1 cellular context compared by ENCODE assay signal in the genomic region with DNA sequence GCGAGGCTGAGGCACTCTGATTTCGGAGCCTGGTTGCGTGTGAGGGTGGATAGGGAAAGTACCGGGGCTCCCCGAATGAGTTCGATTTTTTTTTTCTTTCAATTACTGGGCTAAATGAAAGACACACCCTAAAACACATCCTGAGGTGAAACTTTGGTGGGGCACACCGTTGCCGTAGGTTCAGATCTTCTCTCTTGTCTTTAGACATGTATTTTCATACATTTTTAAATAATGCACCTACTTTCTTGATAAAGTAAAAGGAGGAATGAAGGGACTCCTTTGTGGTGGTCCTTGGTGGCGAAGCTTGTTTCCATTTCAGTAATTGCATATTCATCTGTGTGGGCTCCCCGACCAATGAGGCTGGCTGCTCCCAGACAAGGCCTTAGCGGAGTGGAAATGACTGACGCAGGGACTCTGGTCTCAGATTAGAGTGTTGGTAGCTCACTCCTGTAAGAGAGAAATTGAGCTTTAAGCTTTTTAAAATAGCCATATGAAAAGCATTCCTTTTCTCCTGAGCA.
TF ChIP-seq lines count a peak whose summit lies in the region.

No MANE protein-coding gene starts in this region.

TF ChIP-seq in IMR-90, 13 proteins besides CTCF, POLR2A, EP300 and RAD21:
- peak; percentile 1; the same call in 1 of the 2 replicates for TF ChIP-seq CHD1 (IDR thresholded peaks at IDR 0.05; ENCODE audit: low read depth, low read length)
- TF ChIP-seq MAZ (IDR thresholded peaks at IDR 0.05; ENCODE audit: borderline replicate concordance, low read depth, low read length) = 0 out of 2 replicates have a peak, but pooled peaks have one; percentile 9
- TF ChIP-seq BHLHE40 (IDR thresholded peaks at IDR 0.05; ENCODE audit: low read depth, low read length) = no peak
